Comparison of ENCODE assay signal across 13 cellular contexts in the genomic region with DNA sequence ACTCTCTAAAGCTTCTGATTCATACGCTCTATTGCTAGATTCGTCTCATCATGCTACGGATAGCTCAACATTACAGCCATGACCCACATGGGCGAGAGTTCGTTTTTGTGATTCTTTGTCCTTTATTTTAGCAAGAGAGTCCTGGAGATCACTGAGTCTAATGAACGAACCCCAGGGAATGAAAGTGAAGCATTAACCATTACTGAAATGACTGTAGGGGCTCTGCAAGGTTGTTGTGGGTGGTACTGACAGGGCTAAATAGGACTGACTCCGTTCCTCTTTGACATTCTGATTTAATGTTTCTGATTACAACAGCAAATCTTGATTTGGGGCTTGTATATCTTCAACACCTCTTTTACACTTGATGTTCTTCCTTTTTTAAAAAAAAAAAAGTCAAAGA. TPM values are rescaled to one million over a fixed set of nuclear protein-coding genes. Genes with fewer than 3 reads are reported as not detected.
DNase-seq lines count a peak whose midpoint lies in the region; ATAC-seq and TF ChIP-seq lines count a peak whose summit lies in the region.
"Had no signal": no experiment of that assay in that cellular context is flagged by ENCODE, and none has a peak within 500 bp of the region (broad histone marks: within the 10 kb centered on the region; RNA-seq: fewer than 3 reads in every experiment).

No MANE protein-coding gene starts in this region.

- H3K27ac ChIP-seq in neural progenitor cell (no peak overlapping the region), PC-9 (no peak overlapping the region)
- H3K27ac ChIP-seq: SJCRH30, upper lobe of left lung had no signal

- ATAC-seq in GM21423 (IDR thresholded peaks at IDR 0.05; ENCODE audit: unreplicated experiment) (peak; percentile 81), HG03175 (IDR thresholded peaks at IDR 0.05; ENCODE audit: unreplicated experiment) (peak; percentile 88)

- no peaks in the 10 kb centered on the region for H3K27me3 Mint-ChIP-seq in dendritic cell treated with granulocyte-macrophage colony-stimulating factor and Interleukin-4, amounts not matched to agents 40 ng/mL and 50 ng/mL, for 4 days
- H3K27me3 Mint-ChIP-seq in neural progenitor cell (ENCODE audit: insufficient read depth, low read depth), result no peaks in the 10 kb centered on the region

- peak overlapping the region; percentile 27 for H3K27ac Mint-ChIP-seq in dendritic cell treated with granulocyte-macrophage colony-stimulating factor and Interleukin-4, amounts not matched to agents 40 ng/mL and 50 ng/mL, for 4 days
- H3K27ac Mint-ChIP-seq in neural progenitor cell, result no peak overlapping the region

- no peak for TF ChIP-seq CTCF in neural progenitor cell (IDR thresholded peaks at IDR 0.05)
- no peak for TF ChIP-seq CTCF in PC-9 (conservative IDR thresholded peaks at IDR 0.05)

- no peaks in the 10 kb centered on the region for H3K4me1 ChIP-seq in neural progenitor cell
- peaks cover 17% of the 10 kb centered on the region for H3K4me1 ChIP-seq in PC-9 (replicated peaks; ENCODE audit: insufficient read depth)
- H3K4me1 ChIP-seq: SJCRH30, upper lobe of left lung had no signal

- no peak overlapping the region for H2AFZ ChIP-seq in neural progenitor cell (replicated peaks)
- H2AFZ ChIP-seq in PC-9, result no peak overlapping the region

- H3K9ac ChIP-seq in neural progenitor cell, result no peak overlapping the region

- no peaks in the 10 kb centered on the region for H3K9me2 ChIP-seq in PC-9 (ENCODE audit: insufficient read depth)

- peaks cover 36% of the 10 kb centered on the region for H3K27me3 ChIP-seq in neural progenitor cell
- no peaks in the 10 kb centered on the region for H3K27me3 ChIP-seq in PC-9 (ENCODE audit: insufficient read depth, low read depth)
- H3K27me3 ChIP-seq: SJCRH30, upper lobe of left lung had no signal

- H3K4me3 ChIP-seq in neural progenitor cell, result no peak overlapping the region
- H3K4me3 ChIP-seq in PC-9, result no peak overlapping the region
- H3K4me3 ChIP-seq: SJCRH30, upper lobe of left lung had no signal

- no peaks in the 10 kb centered on the region for H4K20me1 ChIP-seq in neural progenitor cell (ENCODE audit: low read depth)
- H4K20me1 ChIP-seq in PC-9 (ENCODE audit: insufficient read depth), result no peaks in the 10 kb centered on the region

- DNase-seq in activated CD4-positive, alpha-beta T cell treated with anti-CD3 and anti-CD28 coated beads for 48 hours, result peak; percentile 30
- DNase-seq in activated CD4-positive, alpha-beta T cell treated with anti-CD3 and anti-CD28 coated beads, Interleukin-2, amount 50 U/mL, for 1 hour, result no peak
- DNase-seq in neural progenitor cell (ENCODE audit: low spot score), result no peak
- no peak for DNase-seq in LoVo (ENCODE audit: low spot score)
- DNase-seq in PC-9, result no peak
- DNase-seq: NCI-H1930; SJCRH30; stimulated activated CD4-positive, alpha-beta T cell treated with anti-CD3 and anti-CD28 coated beads, Interleukin-2, amount 100 ng/mL, for 48 hours; upper lobe of left lung had no signal

- no TSS peak for BruUV-seq in PC-9 (replicated peaks; lab: Mats Ljungman, UMichigan)

- H3K79me2 ChIP-seq in neural progenitor cell (ENCODE audit: low read depth) (no peaks in the 10 kb centered on the region), PC-9 (ENCODE audit: low read depth) (no peaks in the 10 kb centered on the region)

- CTCF ChIA-PET in PC-9 (lab: Charles Lee), result no interaction called here

- intact Hi-C loops in dendritic cell treated with granulocyte-macrophage colony-stimulating factor and Interleukin-4, amounts not matched to agents 40 ng/mL and 50 ng/mL, for 4 days (cut with micrococcal nuclease), result no loop called here
- intact Hi-C loops in PC-9 (cut with micrococcal nuclease; ENCODE audit: unreplicated experiment), result no loop called here

- POLR2A ChIA-PET in PC-9 (lab: Charles Lee; ENCODE audit: unreplicated experiment), result no interaction called here

- no peaks in the 10 kb centered on the region for H3F3A ChIP-seq in neural progenitor cell (ENCODE audit: low read depth)
- peaks cover 10% of the 10 kb centered on the region; the same call in 1 of the 2 replicates for H3F3A ChIP-seq in PC-9 (ENCODE audit: insufficient read depth, low read depth)

- no peaks in the 10 kb centered on the region for H3K9me3 ChIP-seq in neural progenitor cell (ENCODE audit: low read depth)
- no peaks in the 10 kb centered on the region for H3K9me3 ChIP-seq in PC-9 (ENCODE audit: insufficient read depth, low read depth)
- H3K9me3 ChIP-seq: SJCRH30, upper lobe of left lung had no signal

- H3K4me1 Mint-ChIP-seq in dendritic cell treated with granulocyte-macrophage colony-stimulating factor and Interleukin-4, amounts not matched to agents 40 ng/mL and 50 ng/mL, for 4 days (ENCODE audit: low read depth), result peaks cover 17% of the 10 kb centered on the region
- H3K4me1 Mint-ChIP-seq in neural progenitor cell, result no peaks in the 10 kb centered on the region
- H3K4me1 Mint-ChIP-seq: neural crest cell had no signal

- no peak overlapping the region for H3K4me3 Mint-ChIP-seq in dendritic cell treated with granulocyte-macrophage colony-stimulating factor and Interleukin-4, amounts not matched to agents 40 ng/mL and 50 ng/mL, for 4 days
- no peak overlapping the region for H3K4me3 Mint-ChIP-seq in neural progenitor cell
- H3K4me3 Mint-ChIP-seq: neural crest cell had no signal

- H3K4me2 ChIP-seq in neural progenitor cell (no peak overlapping the region), PC-9 (no peak overlapping the region)

- no peaks in the 10 kb centered on the region for H3K36me3 ChIP-seq in neural progenitor cell
- H3K36me3 ChIP-seq in PC-9 (ENCODE audit: low read depth), result no peaks in the 10 kb centered on the region
- H3K36me3 ChIP-seq: SJCRH30 had no signal

- peaks cover 84% of the 10 kb centered on the region for H3K36me3 Mint-ChIP-seq in dendritic cell treated with granulocyte-macrophage colony-stimulating factor and Interleukin-4, amounts not matched to agents 40 ng/mL and 50 ng/mL, for 4 days (ENCODE audit: low read depth)
- H3K36me3 Mint-ChIP-seq in neural progenitor cell, result no peaks in the 10 kb centered on the region

- H3K9me3 Mint-ChIP-seq in dendritic cell treated with granulocyte-macrophage colony-stimulating factor and Interleukin-4, amounts not matched to agents 40 ng/mL and 50 ng/mL, for 4 days, result no peaks in the 10 kb centered on the region
- no peaks in the 10 kb centered on the region for H3K9me3 Mint-ChIP-seq in neural progenitor cell
- H3K9me3 Mint-ChIP-seq: neural crest cell had no signal

RNA-seq across cellular contexts. Expression of gene RTF2, which starts 13.7 kb away (rescaled TPM):
- total RNA-seq in neural progenitor cell (ENCODE audit: low replicate concordance) (42.4 and 44.2 TPM in 2 replicates), PC-9 (2021) (96.2 and 108 TPM in 2 replicates)

RNA-seq across cellular contexts. Expression of gene CASS4, which starts 42.7 kb away (rescaled TPM):
- 0.09 TPM in 1 of 2 replicates, not detected in the other for total RNA-seq in neural progenitor cell (ENCODE audit: low replicate concordance)
- total RNA-seq in PC-9 (2021), result 0.15 TPM in 1 of 2 replicates, not detected in the other
